In genomic region chr10:22320591-22321155, GRCh38 we compare ENCODE assay signal across 1 cellular context.
TF ChIP-seq lines count a peak whose summit lies in the region.

BMI1 (plus strand) TSS chr10:22321099; CDS start chr10:22326450, 5,351 bp downstream.

TF ChIP-seq in HepG2, 621 proteins besides CTCF, POLR2A, EP300 and RAD21 (continued from another document):
- TF ChIP-seq USF2 (IDR thresholded peaks at IDR 0.05; ENCODE audit: low read depth, low read length) (0 out of 2 replicates have a peak, but pooled peaks have one; percentile 15), USF2 (CRISPR knock-in tag; IDR thresholded peaks at IDR 0.05; ENCODE audit: borderline replicate concordance) (no peak), ZNF639 (CRISPR knock-in tag; conservative IDR thresholded peaks at IDR 0.05) (no peak), SAP130 (CRISPR knock-in tag; IDR thresholded peaks at IDR 0.05; ENCODE audit: low read depth) (0 out of 2 replicates have a peak, but pooled peaks have one; percentile 9), PHF8 (CRISPR knock-in tag; IDR thresholded peaks at IDR 0.05) (0 out of 2 replicates have a peak, but pooled peaks have one; percentile 0), PATZ1 (CRISPR knock-in tag; IDR thresholded peaks at IDR 0.05) (peak; percentile 62), BHLHE40 (IDR thresholded peaks at IDR 0.05; ENCODE audit: low read length) (peak; percentile 73; the same call in 1 of the 2 replicates), UBTF (CRISPR knock-in tag; IDR thresholded peaks at IDR 0.05) (0 out of 2 replicates have a peak, but pooled peaks have one; percentile 12), MAZ (IDR thresholded peaks at IDR 0.05; ENCODE audit: borderline replicate concordance, low read depth, low read length) (peak; percentile 55; the same call in 1 of the 2 replicates), MAZ (CRISPR knock-in tag; IDR thresholded peaks at IDR 0.05; ENCODE audit: low read depth) (no peak), THYN1 (CRISPR knock-in tag; IDR thresholded peaks at IDR 0.05; ENCODE audit: borderline replicate concordance, low read depth) (no peak), PAX8 (CRISPR knock-in tag; IDR thresholded peaks at IDR 0.05; ENCODE audit: borderline replicate concordance) (no peak), TGIF2 (CRISPR knock-in tag; IDR thresholded peaks at IDR 0.05) (no peak), ZNF281 (CRISPR knock-in tag; IDR thresholded peaks at IDR 0.05; ENCODE audit: borderline replicate concordance) (peak; percentile 37; the same call in 1 of the 2 replicates), PHB2 (IDR thresholded peaks at IDR 0.05; ENCODE audit: partially characterized antibody) (no peak), ZBTB25 (CRISPR knock-in tag; IDR thresholded peaks at IDR 0.05) (peak; percentile 2; the same call in 1 of the 2 replicates), JARID2 (CRISPR knock-in tag; IDR thresholded peaks at IDR 0.05; ENCODE audit: insufficient replicate concordance) (no peak), ARNT2 (CRISPR knock-in tag; IDR thresholded peaks at IDR 0.05; ENCODE audit: low read depth) (0 out of 2 replicates have a peak, but pooled peaks have one; percentile 12), ZBTB2 (CRISPR knock-in tag; IDR thresholded peaks at IDR 0.05; ENCODE audit: low read depth) (0 out of 2 replicates have a peak, but pooled peaks have one; percentile 46)
